Comparison of ENCODE assay signal across 20 cellular contexts in genomic region chr9:116817762-116818161, GRCh38.
DNase-seq lines count a peak whose midpoint lies in the region; ATAC-seq, FAIRE-seq and TF ChIP-seq lines count a peak whose summit lies in the region.
"Had no signal": no experiment of that assay in that cellular context is flagged by ENCODE, and none has a peak within 500 bp of the region (broad histone marks: within the 10 kb centered on the region; RNA-seq: fewer than 3 reads in every experiment).

No MANE protein-coding gene starts in this region.

- H3K27me3 Mint-ChIP-seq in activated CD4-positive, alpha-beta memory T cell treated with anti-CD3 and anti-CD28 coated beads for 36 hours = peaks cover 2% of the 10 kb centered on the region

- no peak overlapping the region for H3K27ac Mint-ChIP-seq in activated CD4-positive, alpha-beta memory T cell treated with anti-CD3 and anti-CD28 coated beads for 36 hours
- H3K27ac Mint-ChIP-seq: CD8-positive, alpha-beta T cell had no signal

- H3K36me3 Mint-ChIP-seq in activated CD4-positive, alpha-beta memory T cell treated with anti-CD3 and anti-CD28 coated beads for 36 hours = no peaks in the 10 kb centered on the region
- H3K36me3 Mint-ChIP-seq: CD8-positive, alpha-beta T cell had no signal

- DNase-seq in NCI-H2029 (lab: John Stamatoyannopoulos, UW) (peak; percentile 22), NCI-H2029 treated with DMSO at 0.1 percent for 48 hours (lab: John Stamatoyannopoulos, UW) (no peak), K562 (ENCODE audit: extremely low read depth in 1 of 4, low spot score in 3 of 4) (no peak), LoVo (ENCODE audit: low spot score) (no peak)
- no peak for DNase-seq in activated CD4-positive, alpha-beta memory T cell treated with anti-CD3 and anti-CD28 coated beads for 36 hours
- DNase-seq: CD8-positive, alpha-beta T cell; GOT3; IMR-90; Kasumi-1; NCI-H2171; NCI-H446; SHP77; SK-N-SH; T-helper 1 cell; T1000 had no signal

- no peaks in the 10 kb centered on the region for H3K9me3 Mint-ChIP-seq in activated CD4-positive, alpha-beta memory T cell treated with anti-CD3 and anti-CD28 coated beads for 36 hours
- H3K9me3 Mint-ChIP-seq: CD8-positive, alpha-beta T cell had no signal

- no peak overlapping the region for H3K4me3 ChIP-seq in K562

- no peaks in the 10 kb centered on the region for H3K36me3 ChIP-seq in K562 (ENCODE audit: control insufficient read depth, insufficient read depth, low read length)

- BruUV-seq in K562 (replicated peaks; lab: Mats Ljungman, UMichigan) = no TSS peak

- no peaks in the 10 kb centered on the region for H3K4me1 Mint-ChIP-seq in activated CD4-positive, alpha-beta memory T cell treated with anti-CD3 and anti-CD28 coated beads for 36 hours (ENCODE audit: low read depth)

- H2AFZ ChIP-seq in K562 (ENCODE audit: low read depth, low read length) = no peak overlapping the region

- no peak for TF ChIP-seq POLR2A in K562 (conservative IDR thresholded peaks at IDR 0.05)

- no peak overlapping the region for H3K4me2 ChIP-seq in K562 (ENCODE audit: insufficient read depth, low read length)
- H3K4me2 ChIP-seq: SK-N-SH had no signal

- TF ChIP-seq RAD21 in K562 (CRISPR knock-in tag; conservative IDR thresholded peaks at IDR 0.05 in 1 of 2, IDR thresholded peaks at IDR 0.05 in 1 of 2) = no peak

- no peaks in the 10 kb centered on the region for H3K79me2 ChIP-seq in K562 (ENCODE audit: control insufficient read depth, insufficient read depth, low read length)

- H3K27ac ChIP-seq in K562 (ENCODE audit: extremely low read depth, low read depth, low read length) = no peak overlapping the region
- H3K27ac ChIP-seq: 22Rv1 had no signal

- no peak for TF ChIP-seq CTCF in K562 (IDR thresholded peaks at IDR 0.05 in 2 of 3, conservative IDR thresholded peaks at IDR 0.05 in 1 of 3; ENCODE audit: insufficient read depth in 2 of 3, low read depth in 1 of 3, low read length in 3 of 3)

- H3K4me3 Mint-ChIP-seq in activated CD4-positive, alpha-beta memory T cell treated with anti-CD3 and anti-CD28 coated beads for 36 hours = no peak overlapping the region
- H3K4me3 Mint-ChIP-seq: CD8-positive, alpha-beta T cell had no signal

- POLR2A ChIA-PET in K562 (lab: Yijun Ruan, JAX) = no interaction called here
- POLR2A ChIA-PET in activated CD4-positive, alpha-beta memory T cell treated with anti-CD3 and anti-CD28 coated beads for 36 hours (lab: Charles Lee) = no interaction called here

- ATAC-seq in GM21529 (IDR thresholded peaks at IDR 0.05; ENCODE audit: unreplicated experiment) = peak; percentile 47
- peak; percentile 68 for ATAC-seq in HG03442 (IDR thresholded peaks at IDR 0.05; ENCODE audit: unreplicated experiment)
- no peak for ATAC-seq in K562
- ATAC-seq in activated CD4-positive, CD25-positive, alpha-beta regulatory T cell treated with anti-CD3 and anti-CD28 coated beads, Interleukin-2, amount 50 U/mL, for 24 hours = no peak
- ATAC-seq: CD8-positive, alpha-beta T cell had no signal

- no peak overlapping the region for H3K9ac ChIP-seq in K562 (ENCODE audit: insufficient read depth in 1 of 2, low read depth in 2 of 2, low read length in 2 of 2)
- H3K9ac ChIP-seq: SK-N-SH had no signal

- TF ChIP-seq EP300 in K562 (IDR thresholded peaks at IDR 0.05; ENCODE audit: low read length) = no peak

- WGBS in K562 (ENCODE audit: insufficient coverage, low coverage, missing lambda C conversion rate) = 0% methylated on average over 1 of the region's 1 CpG

- no peaks in the 10 kb centered on the region for H3K9me3 ChIP-seq in K562 (replicated peaks; ENCODE audit: control insufficient read depth, insufficient read depth, low read depth, low read length)
- H3K9me3 ChIP-seq: SK-N-SH had no signal

- H4K20me1 ChIP-seq in K562 (replicated peaks; ENCODE audit: control insufficient read depth, insufficient read depth, low read length) = no peaks in the 10 kb centered on the region

- intact Hi-C loops in K562 (cut with micrococcal nuclease) = no loop called here
- intact Hi-C loops in activated CD4-positive, alpha-beta memory T cell treated with anti-CD3 and anti-CD28 coated beads for 36 hours (cut with micrococcal nuclease) = no loop called here

- no peaks in the 10 kb centered on the region for H3K4me1 ChIP-seq in K562 (replicated peaks in 1 of 2; ENCODE audit: control insufficient read depth in 2 of 2, insufficient read depth in 2 of 2, low read length in 2 of 2)

- H3K27me3 ChIP-seq in K562 (ENCODE audit: control insufficient read depth in 2 of 2, insufficient read depth in 2 of 2, low read length in 2 of 2) = no peaks in the 10 kb centered on the region

- no peak for FAIRE-seq in K562 (lab: Jason Lieb, UNC)
- FAIRE-seq: RCC 7860 had no signal

- in situ Hi-C loops in K562 (cut with MboI) = no loop called here

- H3K9me1 ChIP-seq in K562 (ENCODE audit: control insufficient read depth, insufficient read depth, low read length) = no peaks in the 10 kb centered on the region

- CTCF ChIA-PET in K562 (lab: Yijun Ruan, JAX; ENCODE audit: low intra/inter-chr PET ratio) = no interaction called here
- CTCF ChIA-PET in activated CD4-positive, alpha-beta memory T cell treated with anti-CD3 and anti-CD28 coated beads for 36 hours (lab: Charles Lee) = no interaction called here

TF ChIP-seq in K562, 482 proteins besides CTCF, POLR2A, EP300 and RAD21:
- peak; percentile 58 for TF ChIP-seq TFE3 (CRISPR knock-in tag; IDR thresholded peaks at IDR 0.05)
- TF ChIP-seq ZBTB43 (CRISPR knock-in tag; IDR thresholded peaks at IDR 0.05) = no peak

Comparison
In these comparisons a context has a peak if more than half of its experiments do, and no peak if none do; other contexts are left out.
1. ATAC-seq: peak in GM21529 (single experiment) and HG03442 (single experiment); none in K562 (single experiment) and activated CD4-positive, CD25-positive, alpha-beta regulatory T cell treated with anti-CD3 and anti-CD28 coated beads, Interleukin-2, amount 50 U/mL, for 24 hours (0 of 2).